ENCODE assay signal across 19 cellular contexts in the genomic region with DNA sequence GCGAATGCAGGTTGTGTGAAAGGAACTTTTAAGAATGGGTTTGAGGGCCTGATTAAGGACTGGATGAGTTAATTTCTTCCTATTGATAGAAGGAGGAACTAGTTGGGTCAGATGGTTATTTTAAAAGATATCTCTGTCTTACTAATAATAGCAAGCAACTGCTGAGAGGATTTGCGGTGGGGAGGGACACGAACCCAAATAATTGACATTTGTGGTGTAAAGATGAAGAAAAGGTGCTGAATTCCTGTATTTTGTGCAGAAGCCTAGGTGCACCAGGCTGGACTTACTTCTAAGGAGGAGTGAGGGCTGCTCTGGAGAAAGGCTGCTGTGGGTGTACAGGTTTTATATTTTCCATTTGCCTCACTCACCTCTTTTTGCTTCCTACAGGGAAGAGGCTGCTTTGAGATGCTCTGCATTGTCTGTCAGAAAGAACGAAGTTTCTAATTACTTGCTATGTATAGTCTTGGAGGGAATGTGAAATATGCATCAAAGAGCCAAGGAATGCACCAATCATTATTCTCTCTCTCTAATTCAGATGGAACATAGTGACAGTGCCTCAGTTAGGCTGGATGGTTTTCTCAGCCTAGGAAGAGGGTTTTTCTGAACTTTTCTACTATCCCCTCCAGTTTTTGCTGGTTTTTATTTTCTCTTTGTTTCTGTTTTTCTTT.
DNase-seq lines count a peak whose midpoint lies in the region; ATAC-seq and TF ChIP-seq lines count a peak whose summit lies in the region.
"Had no signal": no experiment of that assay in that cellular context is flagged by ENCODE, and none has a peak within 500 bp of the region (broad histone marks: within the 10 kb centered on the region; RNA-seq: fewer than 3 reads in every experiment).

No MANE protein-coding gene starts in this region.

- H3K4me3 ChIP-seq in KMS-11 (IDR thresholded peaks at IDR 0.05; ENCODE audit: insufficient read depth, low read depth, low read length) (no peak overlapping the region), coronary artery (peak overlapping the region; percentile 59)
- H3K4me3 ChIP-seq: lung, suprapubic skin had no signal

- no peaks in the 10 kb centered on the region for H3K36me3 ChIP-seq in KMS-11 (ENCODE audit: insufficient read depth)
- H3K36me3 ChIP-seq: suprapubic skin had no signal

- no peak overlapping the region for H3K27ac ChIP-seq in KMS-11
- peak overlapping the region; percentile 53 to 60 for H3K27ac ChIP-seq in coronary artery
- H3K27ac ChIP-seq: suprapubic skin had no signal

- no peaks in the 10 kb centered on the region for H3K27me3 ChIP-seq in KMS-11 (ENCODE audit: insufficient read depth, low read depth)
- H3K27me3 ChIP-seq: suprapubic skin had no signal

- no peak overlapping the region for H3K9ac ChIP-seq in KMS-11

- H3K27me3 Mint-ChIP-seq in progenitor cell of endocrine pancreas, result no peaks in the 10 kb centered on the region
- H3K27me3 Mint-ChIP-seq: activated naive CD8-positive, alpha-beta T cell treated with anti-CD3 and anti-CD28 coated beads, Interleukin-2, amount 50 U/mL, for 24 hours had no signal

- peaks cover 19% of the 10 kb centered on the region for H3K4me1 ChIP-seq in KMS-11 (ENCODE audit: low read depth, poor library complexity, severe bottlenecking)

- H4K20me1 ChIP-seq in KMS-11 (ENCODE audit: insufficient read depth), result no peaks in the 10 kb centered on the region

- H3K4me2 ChIP-seq in KMS-11, result peak overlapping the region; percentile 42

- peak; percentile 70 for DNase-seq in EH (ENCODE audit: low read depth)
- DNase-seq in coronary artery (ENCODE audit: low spot score), result no peak
- no peak for DNase-seq in progenitor cell of endocrine pancreas (ENCODE audit: low spot score, unreplicated experiment)
- no peak for DNase-seq in dedifferentiated amniotic fluid mesenchymal stem cell (ENCODE audit: extremely low spot score)
- DNase-seq in C1 segment of cervical spinal cord (lab: John Stamatoyannopoulos, UW), result no peak
- DNase-seq: activated B cell treated with CpG ODN at 0.5 μM for 24 hours; activated CD4-positive, alpha-beta T cell treated with anti-CD3 and anti-CD28 coated beads, Interleukin-2, amount 50 U/mL, for 48 hours; activated effector memory CD4-positive, alpha-beta T cell treated with Interleukin-2 at 50 U/mL for 16 hours; activated naive CD8-positive, alpha-beta T cell treated with anti-CD3 and anti-CD28 coated beads, Interleukin-2, amount 50 U/mL, for 24 hours; CD4-positive, CD25-positive, alpha-beta regulatory T cell; H7; KG1; MV-4-11; T-helper 9 cell had no signal

- peak overlapping the region; percentile 56; the same call in 1 of the 2 replicates for H2AFZ ChIP-seq in KMS-11 (ENCODE audit: low read depth)

- H3K4me1 Mint-ChIP-seq in progenitor cell of endocrine pancreas (ENCODE audit: low read depth), result peaks cover 59% of the 10 kb centered on the region
- H3K4me1 Mint-ChIP-seq: activated B cell treated with CpG ODN at 0.5 μM for 24 hours; activated naive CD8-positive, alpha-beta T cell treated with anti-CD3 and anti-CD28 coated beads, Interleukin-2, amount 50 U/mL, for 24 hours had no signal

- ATAC-seq in HG02571 (IDR thresholded peaks at IDR 0.05; ENCODE audit: unreplicated experiment) (no peak), HG03108 (IDR thresholded peaks at IDR 0.05; ENCODE audit: unreplicated experiment) (no peak)
- ATAC-seq: activated naive CD8-positive, alpha-beta T cell treated with anti-CD3 and anti-CD28 coated beads, Interleukin-2, amount 50 U/mL, for 24 hours had no signal

- TF ChIP-seq CTCF in KMS-11 (conservative IDR thresholded peaks at IDR 0.05; ENCODE audit: low read depth, low read length), result no peak
- no peak for TF ChIP-seq CTCF in coronary artery (IDR thresholded peaks at IDR 0.05)
- TF ChIP-seq CTCF in progenitor cell of endocrine pancreas (IDR thresholded peaks at IDR 0.05; ENCODE audit: unreplicated experiment), result no peak

- peak overlapping the region; percentile 70 for H3K27ac Mint-ChIP-seq in progenitor cell of endocrine pancreas
- H3K27ac Mint-ChIP-seq: activated B cell treated with CpG ODN at 0.5 μM for 24 hours; activated naive CD8-positive, alpha-beta T cell treated with anti-CD3 and anti-CD28 coated beads, Interleukin-2, amount 50 U/mL, for 24 hours; CD4-positive, CD25-positive, alpha-beta regulatory T cell had no signal

- H3K4me3 Mint-ChIP-seq in progenitor cell of endocrine pancreas (ENCODE audit: low read depth), result no peak overlapping the region
- H3K4me3 Mint-ChIP-seq: activated B cell treated with CpG ODN at 0.5 μM for 24 hours; activated naive CD8-positive, alpha-beta T cell treated with anti-CD3 and anti-CD28 coated beads, Interleukin-2, amount 50 U/mL, for 24 hours; CD4-positive, CD25-positive, alpha-beta regulatory T cell had no signal

- peaks cover 8% of the 10 kb centered on the region for H3K36me3 Mint-ChIP-seq in progenitor cell of endocrine pancreas (ENCODE audit: insufficient read depth)
- H3K36me3 Mint-ChIP-seq: CD4-positive, CD25-positive, alpha-beta regulatory T cell had no signal

- no peaks in the 10 kb centered on the region for H3K9me3 Mint-ChIP-seq in progenitor cell of endocrine pancreas (ENCODE audit: low read depth)
- H3K9me3 Mint-ChIP-seq: activated B cell treated with CpG ODN at 0.5 μM for 24 hours; activated naive CD8-positive, alpha-beta T cell treated with anti-CD3 and anti-CD28 coated beads, Interleukin-2, amount 50 U/mL, for 24 hours had no signal

- H3K79me2 ChIP-seq in KMS-11 (ENCODE audit: insufficient read depth, low read depth), result no peaks in the 10 kb centered on the region
